Comparison of ENCODE assay signal across 8 cellular contexts in the genomic region with DNA sequence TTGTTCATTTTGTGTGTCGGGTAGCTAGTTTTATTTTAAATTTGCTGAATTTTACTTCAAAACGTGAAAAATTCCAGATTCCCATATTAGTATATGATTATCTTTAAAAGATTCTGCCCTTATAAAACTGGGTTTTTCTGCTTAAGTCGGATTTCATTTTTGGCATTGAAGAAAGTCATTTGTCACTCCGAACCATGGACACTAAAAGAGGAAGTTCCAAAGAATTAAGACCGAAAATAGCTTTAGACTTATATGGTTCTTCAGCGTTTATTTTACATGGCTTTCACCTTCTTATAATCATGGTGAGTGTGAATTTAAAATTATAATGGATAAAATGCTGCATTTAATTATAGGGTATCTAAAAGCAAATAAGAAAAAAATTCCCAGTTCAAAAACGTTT. TPM values are rescaled to one million over a fixed set of nuclear protein-coding genes. Genes with fewer than 3 reads are reported as not detected.
DNase-seq lines count a peak whose midpoint lies in the region; ATAC-seq, FAIRE-seq and TF ChIP-seq lines count a peak whose summit lies in the region.

No MANE protein-coding gene starts in this region.

- dilution Hi-C loops in keratinocyte (cut with MboI; ENCODE audit: extremely low pct_ligation_motif_present, low sequenced_read_pairs): no loop called here

- intact Hi-C loops in thyroid gland (cut with DNase I): loop anchor here (10.0 kb wide), 1 partner anchor 86 kb away; no protein-coding TSS in a partner anchor

- TF ChIP-seq CTCF in keratinocyte (optimal IDR thresholded peaks at IDR 0.05 in 1 of 3, IDR thresholded peaks at IDR 0.05 in 1 of 3, conservative IDR thresholded peaks at IDR 0.05 in 1 of 3; ENCODE audit: extremely low read depth in 1 of 3, insufficient read depth in 2 of 3, low read length in 3 of 3) (no peak), thyroid gland (IDR thresholded peaks at IDR 0.05) (no peak)

- H3K4me2 ChIP-seq in keratinocyte (ENCODE audit: control insufficient read depth, extremely low read depth, insufficient read depth, low read depth, low read length): peak overlapping the region; percentile 79

- peaks cover 6% of the 10 kb centered on the region for H3K36me3 Mint-ChIP-seq in activated naive CD4-positive, alpha-beta T cell treated with anti-CD3 and anti-CD28 coated beads, Interleukin-2, amount 50 U/mL, for 24 hours
- peaks cover 14 to 34% of the 10 kb centered on the region in 2 donors for H3K36me3 Mint-ChIP-seq in activated naive CD4-positive, alpha-beta T cell treated with anti-CD3 and anti-CD28 coated beads, Interleukin-2, amount 50 U/mL, for 72 hours

- peak overlapping the region; percentile 87 to 98 (median 94) for H3K4me3 ChIP-seq in keratinocyte (ENCODE audit: control insufficient read depth in 2 of 3, extremely low read depth in 1 of 3, insufficient read depth in 2 of 3, low read depth in 1 of 3, low read length in 3 of 3)
- peak overlapping the region; percentile 48 to 83 (median 83) for H3K4me3 ChIP-seq in thyroid gland (replicated peaks in 1 of 3)

- no peaks in the 10 kb centered on the region for H3K27me3 Mint-ChIP-seq in activated naive CD4-positive, alpha-beta T cell treated with anti-CD3 and anti-CD28 coated beads, Interleukin-2, amount 50 U/mL, for 24 hours

- ATAC-seq in activated naive CD4-positive, alpha-beta T cell treated with anti-CD3 and anti-CD28 coated beads, Interleukin-2, amount 50 U/mL, for 72 hours: no peak
- no peak for ATAC-seq in GM18858 (IDR thresholded peaks at IDR 0.05; ENCODE audit: unreplicated experiment)

- peaks cover 29% of the 10 kb centered on the region for H3K4me1 Mint-ChIP-seq in activated naive CD4-positive, alpha-beta T cell treated with anti-CD3 and anti-CD28 coated beads, Interleukin-2, amount 50 U/mL, for 24 hours

- no peaks in the 10 kb centered on the region for H3K9me3 Mint-ChIP-seq in activated naive CD4-positive, alpha-beta T cell treated with anti-CD3 and anti-CD28 coated beads, Interleukin-2, amount 50 U/mL, for 24 hours
- no peaks in the 10 kb centered on the region for H3K9me3 Mint-ChIP-seq in activated naive CD4-positive, alpha-beta T cell treated with anti-CD3 and anti-CD28 coated beads, Interleukin-2, amount 50 U/mL, for 72 hours

- no peaks in the 10 kb centered on the region for H4K20me1 ChIP-seq in keratinocyte (ENCODE audit: control insufficient read depth, extremely low read depth, insufficient read depth, low read length)

- peak overlapping the region; percentile 98 for H3K27ac Mint-ChIP-seq in activated naive CD4-positive, alpha-beta T cell treated with anti-CD3 and anti-CD28 coated beads, Interleukin-2, amount 50 U/mL, for 24 hours
- H3K27ac Mint-ChIP-seq in activated naive CD4-positive, alpha-beta T cell treated with anti-CD3 and anti-CD28 coated beads, Interleukin-2, amount 50 U/mL, for 72 hours: peak overlapping the region; percentile 98

- H3K36me3 ChIP-seq in keratinocyte (ENCODE audit: control insufficient read depth in 2 of 2, extremely low read depth in 1 of 2, insufficient read depth in 2 of 2, low read length in 2 of 2): peaks cover 0 to 8% of the 10 kb centered on the region in 2 experiments
- H3K36me3 ChIP-seq in thyroid gland: peaks cover 8 to 16% of the 10 kb centered on the region in 2 donors

- no peaks in the 10 kb centered on the region for H3K9me3 ChIP-seq in keratinocyte (ENCODE audit: control insufficient read depth, low read depth, low read length)
- no peaks in the 10 kb centered on the region for H3K9me3 ChIP-seq in thyroid gland

- H3K9me1 ChIP-seq in keratinocyte (ENCODE audit: control insufficient read depth, extremely low read depth, insufficient read depth, low read length): no peaks in the 10 kb centered on the region

- H3K4me1 ChIP-seq in keratinocyte (ENCODE audit: control insufficient read depth, extremely low read depth, insufficient read depth, low read length) (peaks cover 14% of the 10 kb centered on the region), thyroid gland (peaks cover 13 to 14% of the 10 kb centered on the region in 2 donors)

- WGBS in thyroid gland, 2 donors: 2 to 3% methylated on average over 7 of the region's 7 CpGs

- peak overlapping the region; percentile 98 for H3K4me3 Mint-ChIP-seq in activated naive CD4-positive, alpha-beta T cell treated with anti-CD3 and anti-CD28 coated beads, Interleukin-2, amount 50 U/mL, for 24 hours

- TF ChIP-seq POLR2A in thyroid gland (IDR thresholded peaks at IDR 0.05): no peak

- peak overlapping the region; percentile 96 for H3K9ac ChIP-seq in keratinocyte (ENCODE audit: control insufficient read depth, extremely low read depth, insufficient read depth, low read length)

- peaks cover 58% of the 10 kb centered on the region for H3K79me2 ChIP-seq in keratinocyte (ENCODE audit: control insufficient read depth, insufficient read depth, low read length)

- H3K27me3 ChIP-seq in keratinocyte (ENCODE audit: control insufficient read depth, extremely low read depth, insufficient read depth, low read length) (no peaks in the 10 kb centered on the region), thyroid gland (no peaks in the 10 kb centered on the region)

- no peak for FAIRE-seq in keratinocyte (lab: Jason Lieb, UNC)

- no peak overlapping the region for H2AFZ ChIP-seq in keratinocyte (ENCODE audit: control insufficient read depth, low read length)

- H3K27ac ChIP-seq in keratinocyte (ENCODE audit: control insufficient read depth, insufficient read depth, low read length) (peak overlapping the region; percentile 93), thyroid gland (peak overlapping the region in 2 of 3 donors; percentile 88 to 99)

- DNase-seq in activated naive CD4-positive, alpha-beta T cell treated with anti-CD3 and anti-CD28 coated beads, Interleukin-2, amount 50 U/mL, for 16 hours: no peak
- no peak for DNase-seq in activated naive CD4-positive, alpha-beta T cell treated with anti-CD3 and anti-CD28 coated beads, Interleukin-2, amount 50 U/mL, for 72 hours (ENCODE audit: low spot score in 2 of 2)
- DNase-seq in keratinocyte (ENCODE audit: low read depth, low spot score) (no peak), thyroid gland (no peak), amniotic stem cell (lab: John Stamatoyannopoulos, UW) (no peak)
- DNase-seq in activated CD8-positive, alpha-beta memory T cell treated with anti-CD3 and anti-CD28 coated beads for 24 hours: no peak

RNA-seq across cellular contexts. Expression of a gene that starts 1.0 kb away (rescaled TPM):
- total RNA-seq in activated naive CD4-positive, alpha-beta T cell treated with anti-CD3 and anti-CD28 coated beads, Interleukin-2, amount 50 U/mL, for 72 hours: 10 to 100 TPM; 21.8 to 24.4 TPM
- polyA plus RNA-seq in keratinocyte: 14.5 to 20.3 TPM (median 16.6 TPM) in 3 replicates
- polyA plus RNA-seq in keratinocyte (2011; ENCODE audit: low read depth): 7.2 TPM
- polyA plus RNA-seq in keratinocyte (2011; cell fraction: cytosol; rRNA removed): 10.3 and 22.0 TPM in 2 replicates
- polyA plus RNA-seq in keratinocyte (2011; cell fraction: nucleus; rRNA removed): 13.1 and 16.5 TPM in 2 replicates
- 12.8 and 13.2 TPM in 2 replicates for polyA plus RNA-seq in keratinocyte (2012; ENCODE audit: low replicate concordance)
- polyA minus RNA-seq in keratinocyte: 12.1 to 21.3 TPM (median 20.7 TPM) in 3 replicates
- polyA minus RNA-seq in keratinocyte (2011; cell fraction: cytosol; rRNA and poly(A)+ RNA removed): 25.9 TPM
- polyA minus RNA-seq in keratinocyte (2011; cell fraction: nucleus; rRNA and poly(A)+ RNA removed): 9.3 and 18.8 TPM in 2 replicates
- total RNA-seq in thyroid gland: 10 to 100 TPM; 23.0 to 30.2 (median 24.7) TPM
